20 cellular contexts compared by ENCODE assay signal in the genomic region with DNA sequence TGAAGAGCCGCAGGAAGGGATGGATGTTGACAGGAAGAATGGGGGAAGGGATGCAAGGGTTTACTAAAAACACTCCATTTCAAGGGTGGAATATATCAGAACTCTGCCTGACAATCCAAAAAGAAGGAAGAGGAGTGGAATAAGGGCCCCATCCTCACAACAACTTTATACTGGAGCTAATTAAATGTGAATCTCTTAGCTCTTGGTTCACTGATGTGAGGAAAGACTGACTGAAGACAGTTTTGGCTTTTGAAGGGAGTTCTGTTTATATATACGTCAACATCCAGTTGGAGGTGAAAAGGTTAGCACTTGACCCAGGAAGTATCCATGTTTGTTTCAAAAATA. TPM values are rescaled to one million over a fixed set of nuclear protein-coding genes. Genes with fewer than 3 reads are reported as not detected.
A peak's percentile ranks its signal among the peaks of the same experiment; 100 is the strongest.
DNase-seq lines count a peak whose midpoint lies in the region; ATAC-seq, FAIRE-seq and TF ChIP-seq lines count a peak whose summit lies in the region.
"Had no signal": no experiment of that assay in that cellular context is flagged by ENCODE, and none has a peak within 500 bp of the region (broad histone marks: within the 10 kb centered on the region; RNA-seq: fewer than 3 reads in every experiment).

No MANE protein-coding gene starts in this region.

- H3K9me3 Mint-ChIP-seq in nephron (no peaks in the 10 kb centered on the region), type B pancreatic cell (no peaks in the 10 kb centered on the region)
- peaks cover 0 to 10% (median 0%) of the 10 kb centered on the region in 11 donors for H3K9me3 Mint-ChIP-seq in naive thymus-derived CD4-positive, alpha-beta T cell

- H3K27me3 Mint-ChIP-seq in nephron (ENCODE audit: low read depth) (peaks cover 32% of the 10 kb centered on the region), type B pancreatic cell (peaks cover 38% of the 10 kb centered on the region)
- peaks cover 80 to 93% (median 85%) of the 10 kb centered on the region in 5 donors for H3K27me3 Mint-ChIP-seq in naive thymus-derived CD4-positive, alpha-beta T cell

- H2BK20ac ChIP-seq in H1 (ENCODE audit: low read length), result no peak overlapping the region

- no peak overlapping the region for H2BK5ac ChIP-seq in H1 (ENCODE audit: low read depth, low read length)

- H3K27ac Mint-ChIP-seq in nephron, result peak overlapping the region; percentile 34 to 75 (median 62)
- H3K27ac Mint-ChIP-seq in type B pancreatic cell, result no peak overlapping the region
- no peak overlapping the region for H3K27ac Mint-ChIP-seq in naive thymus-derived CD4-positive, alpha-beta T cell
- H3K27ac Mint-ChIP-seq: CD14-positive monocyte; CD8-positive, alpha-beta T cell had no signal

- H3K79me1 ChIP-seq in H1 (ENCODE audit: low read depth, low read length), result no peaks in the 10 kb centered on the region

- POLR2A ChIA-PET in H1 (lab: Charles Lee; ENCODE audit: partially characterized antibody), result no interaction called here
- POLR2A ChIA-PET in naive thymus-derived CD4-positive, alpha-beta T cell (lab: Charles Lee), result interaction anchor here (0.7 kb wide), 1 partner anchor 8 kb away, joined by 3 read pairs; no protein-coding TSS in a partner anchor

- no peak overlapping the region for H3K23ac ChIP-seq in H1 (ENCODE audit: insufficient read length)

- no peak overlapping the region for H3K18ac ChIP-seq in H1 (ENCODE audit: extremely low read depth, low read length)

- H2AK5ac ChIP-seq in H1 (ENCODE audit: low read depth, low read length), result no peak overlapping the region

- peak overlapping the region; percentile 30 to 65 (median 43) for H3K4me3 Mint-ChIP-seq in nephron
- H3K4me3 Mint-ChIP-seq in type B pancreatic cell, result peak overlapping the region; percentile 78
- no peak overlapping the region for H3K4me3 Mint-ChIP-seq in naive thymus-derived CD4-positive, alpha-beta T cell
- H3K4me3 Mint-ChIP-seq: CD8-positive, alpha-beta T cell had no signal

- peak; percentile 18 for DNase-seq in HT-29 (ENCODE audit: low spot score)
- DNase-seq in H1 (ENCODE audit: low read depth in 1 of 2, low spot score in 2 of 2), result no peak
- no peak for DNase-seq in type B pancreatic cell (ENCODE audit: extremely low spot score, unreplicated experiment)
- no peak for DNase-seq in naive thymus-derived CD4-positive, alpha-beta T cell
- DNase-seq in ureter (ENCODE audit: low spot score), result no peak
- DNase-seq in activated CD4-positive, CD25-positive, alpha-beta regulatory T cell (lab: John Stamatoyannopoulos, UW), result no peak
- no peak for DNase-seq in EL
- DNase-seq: BE2C; CD8-positive, alpha-beta T cell; COR-L47; DMS153; GF-D8 had no signal

- no peak for TF ChIP-seq EP300 in H1 (IDR thresholded peaks at IDR 0.05; ENCODE audit: borderline replicate concordance in 1 of 2, low read depth in 2 of 2, low read length in 2 of 2)

- CTCF ChIA-PET in H1 (lab: Charles Lee; ENCODE audit: partially characterized antibody), result interaction anchor here (0.9 to 12.1 kb wide), 5 partner anchors 8 to 86 kb away, joined by 3 to 123 read pairs (median 3); partner anchors contain the start of genes HOXA5 and HOXA6
- CTCF ChIA-PET in naive thymus-derived CD4-positive, alpha-beta T cell (lab: Charles Lee), result no interaction called here

- H3K4ac ChIP-seq in H1 (replicated peaks; ENCODE audit: insufficient read length, low read depth, low read length), result no peak overlapping the region

- H3K4me1 ChIP-seq in H1 (replicated peaks in 1 of 4; ENCODE audit: control insufficient read depth in 3 of 4, insufficient read depth in 4 of 4, low read length in 3 of 4), result peaks cover 2 to 17% (median 10%) of the 10 kb centered on the region in 4 experiments
- H3K4me1 ChIP-seq in naive thymus-derived CD4-positive, alpha-beta T cell (ENCODE audit: control insufficient read depth in 2 of 2, insufficient read depth in 2 of 2, low read length in 2 of 2), result peaks cover 14 to 17% of the 10 kb centered on the region in 2 donors
- H3K4me1 ChIP-seq: BE2C had no signal

- intact Hi-C loops in naive thymus-derived CD4-positive, alpha-beta T cell (cut with micrococcal nuclease), result loop anchor here in 1 of 2 donors (5.0 kb wide), 1 partner anchor 150 kb away; the partner anchor contains the start of gene EVX1

- H3K23me2 ChIP-seq in H1 (ENCODE audit: low read depth, low read length), result peaks cover 7% of the 10 kb centered on the region; the same call in 1 of the 2 replicates

- TF ChIP-seq RAD21 in H1 (IDR thresholded peaks at IDR 0.05 in 1 of 2, conservative IDR thresholded peaks at IDR 0.05 in 1 of 2; ENCODE audit: low read depth in 2 of 2, low read length in 2 of 2), result no peak

- no peak overlapping the region for H3K27ac ChIP-seq in H1 (ENCODE audit: low read depth, low read length)
- no peak overlapping the region for H3K27ac ChIP-seq in naive thymus-derived CD4-positive, alpha-beta T cell (ENCODE audit: low read depth, low read length)
- H3K27ac ChIP-seq: A549 had no signal

- no peak overlapping the region for H2BK15ac ChIP-seq in H1 (ENCODE audit: low read length)

- TF ChIP-seq CTCF in H1 (IDR thresholded peaks at IDR 0.05; ENCODE audit: control extremely low read depth in 1 of 3, insufficient read depth in 1 of 3, low read depth in 1 of 3, low read length in 3 of 3) (no peak), nephron (IDR thresholded peaks at IDR 0.05; ENCODE audit: unreplicated experiment in 3 of 3) (no peak), type B pancreatic cell (conservative IDR thresholded peaks at IDR 0.05) (no peak)

- H3K4me1 Mint-ChIP-seq in nephron, result peaks cover 61% of the 10 kb centered on the region
- peaks cover 54% of the 10 kb centered on the region for H3K4me1 Mint-ChIP-seq in type B pancreatic cell (ENCODE audit: unreplicated experiment)
- H3K4me1 Mint-ChIP-seq in naive thymus-derived CD4-positive, alpha-beta T cell, result peaks cover 6 to 31% (median 22%) of the 10 kb centered on the region in 7 donors

- H3K36me3 ChIP-seq in H1 (ENCODE audit: control insufficient read depth in 2 of 4, insufficient read depth in 4 of 4, low read length in 3 of 4), result peaks cover 0 to 5% (median 0%) of the 10 kb centered on the region in 4 experiments; a peak in 2 of 8 replicates
- peaks cover 0 to 5% (median 0%) of the 10 kb centered on the region in 3 experiments for H3K36me3 ChIP-seq in naive thymus-derived CD4-positive, alpha-beta T cell (ENCODE audit: control insufficient read depth in 2 of 3, insufficient read depth in 3 of 3, low read length in 3 of 3)
- H3K36me3 ChIP-seq: BE2C had no signal

- peaks cover 85 to 100% (median 96%) of the 10 kb centered on the region in 4 experiments for H3K27me3 ChIP-seq in H1 (replicated peaks in 1 of 4; ENCODE audit: control insufficient read depth in 3 of 4, extremely low read depth in 1 of 4, insufficient read depth in 3 of 4, low read length in 3 of 4)
- peaks cover 9 to 12% of the 10 kb centered on the region in 2 donors for H3K27me3 ChIP-seq in naive thymus-derived CD4-positive, alpha-beta T cell (ENCODE audit: control insufficient read depth in 2 of 2, insufficient read depth in 2 of 2, low read length in 2 of 2)

- H4K8ac ChIP-seq in H1 (ENCODE audit: extremely low read depth, insufficient read depth, low read length), result no peak overlapping the region

- H3K36me3 Mint-ChIP-seq in nephron (ENCODE audit: low read depth) (no peaks in the 10 kb centered on the region), type B pancreatic cell (peaks cover 7% of the 10 kb centered on the region)
- peaks cover 0 to 7% (median 3%) of the 10 kb centered on the region in 5 donors for H3K36me3 Mint-ChIP-seq in naive thymus-derived CD4-positive, alpha-beta T cell
- H3K36me3 Mint-ChIP-seq: CD8-positive, alpha-beta T cell had no signal

- FAIRE-seq in H1 (lab: Jason Lieb, UNC), result no peak
- FAIRE-seq: A549, D721Med, GM19239, H54 had no signal

- no peak overlapping the region for H4K91ac ChIP-seq in H1 (replicated peaks; ENCODE audit: insufficient read length, low read length)

- H3K14ac ChIP-seq in H1 (ENCODE audit: insufficient read length), result no peak overlapping the region

- H3K4me2 ChIP-seq in H1 (ENCODE audit: insufficient read depth in 1 of 2, low read depth in 2 of 2, low read length in 2 of 2), result no peak overlapping the region
- H3K4me2 ChIP-seq: A549 had no signal

- H3K4me3 ChIP-seq in H1 (ENCODE audit: extremely low read depth in 1 of 4, insufficient read depth in 2 of 4, low read depth in 3 of 4, low read length in 4 of 4), result no peak overlapping the region
- H3K4me3 ChIP-seq in naive thymus-derived CD4-positive, alpha-beta T cell (ENCODE audit: low read length), result no peak overlapping the region
- H3K4me3 ChIP-seq: A549 had no signal

- H4K20me1 ChIP-seq in H1 (replicated peaks in 1 of 2; ENCODE audit: control insufficient read depth in 1 of 2, insufficient read depth in 2 of 2, low read length in 2 of 2), result peaks cover 10 to 36% of the 10 kb centered on the region in 2 experiments

- H3K9ac ChIP-seq in H1 (replicated peaks in 1 of 4; ENCODE audit: extremely low read depth in 1 of 4, low read depth in 3 of 4, low read length in 3 of 4), result no peak overlapping the region

- H2BK120ac ChIP-seq in H1 (replicated peaks; ENCODE audit: low read depth, low read length), result no peak overlapping the region

- 33% methylated on average over 2 of the region's 2 CpGs; no CpG with 5 or more reads in 1 of the 2 experiments for WGBS in H1 (ENCODE audit: extremely low coverage in 1 of 2, insufficient coverage in 1 of 2, insufficient read length in 1 of 2, insufficient replicate concordance in 2 of 2, low coverage in 1 of 2, low lambda C conversion rate in 2 of 2, missing lambda C conversion rate in 1 of 2), 2 experiments

- H2AFZ ChIP-seq in H1 (ENCODE audit: low read length), result no peak overlapping the region

- no peak overlapping the region for H4K5ac ChIP-seq in H1 (ENCODE audit: insufficient read length, low read depth, low read length)

- TF ChIP-seq POLR2A in H1 (IDR thresholded peaks at IDR 0.05; ENCODE audit: control extremely low read depth in 1 of 2, low read depth in 2 of 2, low read length in 2 of 2), result no peak

- no peak for ATAC-seq in naive thymus-derived CD4-positive, alpha-beta T cell
- ATAC-seq: A549; CD8-positive, alpha-beta T cell; HCT116 had no signal

- no peaks in the 10 kb centered on the region; a peak in 1 of 4 replicates for H3K9me3 ChIP-seq in H1 (ENCODE audit: insufficient read depth in 2 of 2, low read depth in 1 of 2, low read length in 1 of 2)
- no peaks in the 10 kb centered on the region for H3K9me3 ChIP-seq in naive thymus-derived CD4-positive, alpha-beta T cell (ENCODE audit: control insufficient read depth in 2 of 3, low read length in 3 of 3)
- H3K9me3 ChIP-seq: A549, BE2C had no signal

- H3K56ac ChIP-seq in H1 (replicated peaks; ENCODE audit: insufficient read length, low read depth, low read length), result no peak overlapping the region

- no peaks in the 10 kb centered on the region for H3K79me2 ChIP-seq in H1 (ENCODE audit: control insufficient read depth in 1 of 2, insufficient read depth in 2 of 2, low read length in 2 of 2)

- H2BK12ac ChIP-seq in H1 (ENCODE audit: low read depth, low read length), result no peak overlapping the region

RNA-seq across cellular contexts. Expression of gene HOXA1, which starts 3.1 kb away (rescaled TPM):
- 2.0 and 3.9 TPM in 2 replicates for total RNA-seq in HT-29 (2014; rRNA removed; shearing (Covaris generic))
- total RNA-seq in H1 (2021; fragmentation: NEBNext Ultra II Directional; extraction: Animal tissue kit (Norgen Biotek cat#: 25700)), result not detected in 2 replicates
- not detected in 2 replicates for polyA plus RNA-seq in H1 (2011; rRNA removed)
- not detected for polyA plus RNA-seq in H1 (2011; cell fraction: cytosol; rRNA removed)
- polyA plus RNA-seq in H1 (2011; cell fraction: nucleus; rRNA removed), result not detected
- polyA plus RNA-seq in H1 (2012, experiment 1 of 2), result not detected in 4 replicates
- polyA plus RNA-seq in H1 (2012, experiment 2 of 2), result not detected
- polyA plus RNA-seq in H1 (2013, experiment 1 of 2), result not detected
- polyA plus RNA-seq in H1 (2013, experiment 2 of 2), result 0.06 TPM
- polyA minus RNA-seq in H1 (2011; rRNA and poly(A)+ RNA removed), result not detected in 2 replicates
- not detected for polyA minus RNA-seq in H1 (2011; cell fraction: cytosol; rRNA and poly(A)+ RNA removed)
- polyA minus RNA-seq in H1 (2011; cell fraction: nucleus; rRNA and poly(A)+ RNA removed), result not detected
- 9.5 and 22.0 TPM in 2 replicates for total RNA-seq in type B pancreatic cell (ENCODE audit: low replicate concordance)
- total RNA-seq in naive thymus-derived CD4-positive, alpha-beta T cell, result 1 to 10 TPM in 1 of 5 experiments, under 1 TPM in 3, not detected in 1; 0.10 to 1.1 (median 0.41) TPM
- polyA plus RNA-seq in naive thymus-derived CD4-positive, alpha-beta T cell, result under 1 TPM; 0.09 to 0.18 TPM
- 18.8 TPM for total RNA-seq in ureter

RNA-seq across cellular contexts. Expression of gene HOXA2, which starts 9.8 kb away (rescaled TPM):
- total RNA-seq in HT-29 (2014; rRNA removed; shearing (Covaris generic)), result 6.6 and 7.3 TPM in 2 replicates
- not detected in 2 replicates for total RNA-seq in H1 (2021; fragmentation: NEBNext Ultra II Directional; extraction: Animal tissue kit (Norgen Biotek cat#: 25700))
- not detected in 2 replicates for polyA plus RNA-seq in H1 (2011; rRNA removed)
- not detected for polyA plus RNA-seq in H1 (2011; cell fraction: cytosol; rRNA removed)
- polyA plus RNA-seq in H1 (2011; cell fraction: nucleus; rRNA removed), result not detected
- not detected in 4 replicates for polyA plus RNA-seq in H1 (2012, experiment 1 of 2)
- not detected for polyA plus RNA-seq in H1 (2012, experiment 2 of 2)
- not detected for polyA plus RNA-seq in H1 (2013, experiment 1 of 2)
- not detected for polyA plus RNA-seq in H1 (2013, experiment 2 of 2)
- not detected in 2 replicates for polyA minus RNA-seq in H1 (2011; rRNA and poly(A)+ RNA removed)
- polyA minus RNA-seq in H1 (2011; cell fraction: cytosol; rRNA and poly(A)+ RNA removed), result not detected
- polyA minus RNA-seq in H1 (2011; cell fraction: nucleus; rRNA and poly(A)+ RNA removed), result not detected
- total RNA-seq in type B pancreatic cell (ENCODE audit: low replicate concordance) (7.7 and 26.8 TPM in 2 replicates), ureter (1.8 TPM)
- total RNA-seq in naive thymus-derived CD4-positive, alpha-beta T cell, result not detected
- polyA plus RNA-seq in naive thymus-derived CD4-positive, alpha-beta T cell, result not detected
- total RNA-seq: CD8-positive, alpha-beta T cell; HT1080 had no signal
- polyA plus RNA-seq: CD14-positive monocyte had no signal

RNA-seq across cellular contexts. Expression of gene HOXA4, which starts 37.8 kb away (rescaled TPM):
- total RNA-seq in HT-29 (2014; rRNA removed; shearing (Covaris generic)), result 2.2 and 3.7 TPM in 2 replicates
- total RNA-seq in H1 (2021; fragmentation: NEBNext Ultra II Directional; extraction: Animal tissue kit (Norgen Biotek cat#: 25700)), result not detected in 2 replicates
- not detected in 2 replicates for polyA plus RNA-seq in H1 (2011; rRNA removed)
- polyA plus RNA-seq in H1 (2011; cell fraction: cytosol; rRNA removed), result not detected
- polyA plus RNA-seq in H1 (2011; cell fraction: nucleus; rRNA removed), result not detected
- not detected in 4 replicates for polyA plus RNA-seq in H1 (2012, experiment 1 of 2)
- polyA plus RNA-seq in H1 (2012, experiment 2 of 2), result not detected
- polyA plus RNA-seq in H1 (2013, experiment 1 of 2), result not detected
- polyA plus RNA-seq in H1 (2013, experiment 2 of 2), result not detected
- not detected in 2 replicates for polyA minus RNA-seq in H1 (2011; rRNA and poly(A)+ RNA removed)
- polyA minus RNA-seq in H1 (2011; cell fraction: cytosol; rRNA and poly(A)+ RNA removed), result not detected
- polyA minus RNA-seq in H1 (2011; cell fraction: nucleus; rRNA and poly(A)+ RNA removed), result not detected
- 28.5 and 37.6 TPM in 2 replicates for total RNA-seq in type B pancreatic cell (ENCODE audit: low replicate concordance)
- total RNA-seq in naive thymus-derived CD4-positive, alpha-beta T cell, result not detected
- polyA plus RNA-seq in naive thymus-derived CD4-positive, alpha-beta T cell, result under 1 TPM in 1 of 2 donors, not detected in 1; 0.41 TPM
- total RNA-seq in ureter, result 9.4 TPM
- polyA plus RNA-seq: CD14-positive monocyte had no signal

RNA-seq across cellular contexts. Expression of gene HOXA5, which starts 50.8 kb away (rescaled TPM):
- total RNA-seq in HT-29 (2014; rRNA removed; shearing (Covaris generic)), result 22.1 and 29.3 TPM in 2 replicates
- not detected in 2 replicates for total RNA-seq in H1 (2021; fragmentation: NEBNext Ultra II Directional; extraction: Animal tissue kit (Norgen Biotek cat#: 25700))
- polyA plus RNA-seq in H1 (2011; rRNA removed), result not detected in 2 replicates
- not detected for polyA plus RNA-seq in H1 (2011; cell fraction: cytosol; rRNA removed)
- polyA plus RNA-seq in H1 (2011; cell fraction: nucleus; rRNA removed), result not detected
- polyA plus RNA-seq in H1 (2012, experiment 1 of 2), result not detected in 4 replicates
- polyA plus RNA-seq in H1 (2012, experiment 2 of 2), result not detected
- polyA plus RNA-seq in H1 (2013, experiment 1 of 2), result not detected
- polyA plus RNA-seq in H1 (2013, experiment 2 of 2), result not detected
- polyA minus RNA-seq in H1 (2011; rRNA and poly(A)+ RNA removed), result not detected in 2 replicates
- not detected for polyA minus RNA-seq in H1 (2011; cell fraction: cytosol; rRNA and poly(A)+ RNA removed)
- polyA minus RNA-seq in H1 (2011; cell fraction: nucleus; rRNA and poly(A)+ RNA removed), result not detected
- total RNA-seq in type B pancreatic cell (ENCODE audit: low replicate concordance) (55.0 and 77.7 TPM in 2 replicates), ureter (10.4 TPM)
- total RNA-seq in naive thymus-derived CD4-positive, alpha-beta T cell, result 1 to 10 TPM in 1 of 5 experiments, under 1 TPM in 1, not detected in 3; 0.88 to 2.2 TPM
- polyA plus RNA-seq in naive thymus-derived CD4-positive, alpha-beta T cell, result not detected

RNA-seq across cellular contexts. Expression of gene HOXA6, which starts 54.8 kb away (rescaled TPM):
- total RNA-seq in HT-29 (2014; rRNA removed; shearing (Covaris generic)), result 25.5 and 28.1 TPM in 2 replicates
- not detected in 2 replicates for total RNA-seq in H1 (2021; fragmentation: NEBNext Ultra II Directional; extraction: Animal tissue kit (Norgen Biotek cat#: 25700))
- not detected in 2 replicates for polyA plus RNA-seq in H1 (2011; rRNA removed)
- not detected for polyA plus RNA-seq in H1 (2011; cell fraction: cytosol; rRNA removed)
- polyA plus RNA-seq in H1 (2011; cell fraction: nucleus; rRNA removed), result not detected
- polyA plus RNA-seq in H1 (2012, experiment 1 of 2), result not detected in 4 replicates
- not detected for polyA plus RNA-seq in H1 (2012, experiment 2 of 2)
- not detected for polyA plus RNA-seq in H1 (2013, experiment 1 of 2)
- polyA plus RNA-seq in H1 (2013, experiment 2 of 2), result not detected
- polyA minus RNA-seq in H1 (2011; rRNA and poly(A)+ RNA removed), result not detected in 2 replicates
- polyA minus RNA-seq in H1 (2011; cell fraction: cytosol; rRNA and poly(A)+ RNA removed), result not detected
- not detected for polyA minus RNA-seq in H1 (2011; cell fraction: nucleus; rRNA and poly(A)+ RNA removed)
- 4.2 and 10.9 TPM in 2 replicates for total RNA-seq in type B pancreatic cell (ENCODE audit: low replicate concordance)
- total RNA-seq in naive thymus-derived CD4-positive, alpha-beta T cell, result under 1 TPM in 2 of 5 experiments, not detected in 3; 0.32 to 0.49 TPM
- not detected for polyA plus RNA-seq in naive thymus-derived CD4-positive, alpha-beta T cell
- 8.5 TPM for total RNA-seq in ureter
- total RNA-seq: CD8-positive, alpha-beta T cell had no signal
- polyA plus RNA-seq: CD14-positive monocyte had no signal

Comparison
In these comparisons a context has a peak if more than half of its experiments do, and no peak if none do; other contexts are left out.
1. H3K27ac Mint-ChIP-seq: peak in nephron (3 of 3); none in type B pancreatic cell (single experiment) and naive thymus-derived CD4-positive, alpha-beta T cell (0 of 9).
2. H3K4me3 Mint-ChIP-seq: peak in nephron (3 of 3) and type B pancreatic cell (single experiment); none in naive thymus-derived CD4-positive, alpha-beta T cell (0 of 10).